Comparison of ENCODE assay signal across 8 cellular contexts in the genomic region with DNA sequence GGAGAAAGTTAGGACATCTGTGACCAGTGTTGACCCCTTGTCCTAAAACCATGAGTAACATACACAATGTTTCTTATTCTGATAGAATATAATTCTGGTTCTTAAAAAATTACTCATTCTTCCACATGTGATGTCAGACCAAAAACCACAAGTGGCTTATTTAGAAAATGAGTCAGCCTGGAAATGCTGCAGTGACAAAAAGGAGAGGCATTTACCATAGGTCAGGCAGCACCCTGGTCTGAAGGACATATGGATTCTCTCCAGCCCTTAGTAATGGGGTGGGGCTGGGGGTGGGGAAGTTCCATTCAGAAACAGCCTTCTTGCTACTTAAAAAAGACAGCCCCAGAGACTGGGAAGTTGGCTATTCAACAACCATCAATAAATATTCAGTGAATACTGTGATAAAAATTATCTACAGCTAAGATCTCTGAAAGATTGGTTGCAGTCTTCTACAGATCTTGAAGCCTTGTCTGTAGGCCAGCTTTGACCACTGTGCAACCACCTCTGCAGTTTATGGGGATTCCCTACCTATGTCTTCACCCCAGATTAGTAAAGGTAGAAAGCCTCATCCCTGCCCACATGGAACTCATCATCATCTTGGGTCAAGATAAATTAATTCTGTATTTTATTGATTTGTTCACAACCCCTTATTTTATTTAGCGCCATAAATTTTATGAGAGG. TPM values are rescaled to one million over a fixed set of nuclear protein-coding genes. Genes with fewer than 3 reads are reported as not detected.
DNase-seq lines count a peak whose midpoint lies in the region; ATAC-seq and TF ChIP-seq lines count a peak whose summit lies in the region.

No MANE protein-coding gene starts in this region.

- no peak for TF ChIP-seq EP300 in esophagus muscularis mucosa (IDR thresholded peaks at IDR 0.05)
- TF ChIP-seq EP300 in ovary (IDR thresholded peaks at IDR 0.05), result no peak

- TF ChIP-seq POLR2A in esophagus muscularis mucosa (IDR thresholded peaks at IDR 0.05; ENCODE audit: low read depth) (no peak), ovary (IDR thresholded peaks at IDR 0.05) (no peak)

- H3K36me3 ChIP-seq in RWPE2 (ENCODE audit: low read depth) (no peaks in the 10 kb centered on the region), esophagus muscularis mucosa (no peaks in the 10 kb centered on the region), skeletal muscle satellite cell (ENCODE audit: insufficient read depth, low read length) (no peaks in the 10 kb centered on the region), ovary (no peaks in the 10 kb centered on the region)

- H3K9me3 ChIP-seq in RWPE2 (ENCODE audit: severe bottlenecking) (no peaks in the 10 kb centered on the region), esophagus muscularis mucosa (no peaks in the 10 kb centered on the region), skeletal muscle satellite cell (replicated peaks; ENCODE audit: low read length) (no peaks in the 10 kb centered on the region), ovary (no peaks in the 10 kb centered on the region)

- peak; percentile 63 for ATAC-seq in Right ventricle myocardium superior (ENCODE audit: poor library complexity)
- peak; percentile 55 for ATAC-seq in HG03064 (IDR thresholded peaks at IDR 0.05; ENCODE audit: low read depth, unreplicated experiment)
- ATAC-seq in RWPE2 (ENCODE audit: low read depth), result peak; percentile 90

- H3K4me3 ChIP-seq in RWPE2 (ENCODE audit: severe bottlenecking), result no peak overlapping the region
- H3K4me3 ChIP-seq in esophagus muscularis mucosa, result no peak overlapping the region
- H3K4me3 ChIP-seq in skeletal muscle satellite cell (ENCODE audit: low read length), result peak overlapping the region; percentile 32
- H3K4me3 ChIP-seq in ovary, result no peak overlapping the region

- H3K27ac ChIP-seq in RWPE2 (ENCODE audit: poor library complexity, severe bottlenecking) (peak overlapping the region; percentile 90), esophagus muscularis mucosa (replicated peaks in 1 of 4) (peak overlapping the region in 3 of 4 donors; percentile 17 to 45 (median 39)), ovary (no peak overlapping the region)

- no peak for DNase-seq in Right ventricle myocardium superior
- DNase-seq in cardiac septum (ENCODE audit: low spot score), result no peak
- DNase-seq in RWPE2 (ENCODE audit: low spot score), result peak; percentile 82
- DNase-seq in esophagus muscularis mucosa (ENCODE audit: extremely low spot score), result peak; percentile 75
- no peak for DNase-seq in NCI-H128 (lab: John Stamatoyannopoulos, UW; ENCODE audit: unreplicated experiment)
- DNase-seq in ovary, result no peak

- TF ChIP-seq CTCF in RWPE2 (IDR thresholded peaks at IDR 0.05; ENCODE audit: poor library complexity, severe bottlenecking) (no peak), esophagus muscularis mucosa (IDR thresholded peaks at IDR 0.05) (no peak), ovary (IDR thresholded peaks at IDR 0.05) (no peak)

- peak overlapping the region; percentile 64 for H3K9ac ChIP-seq in skeletal muscle satellite cell (ENCODE audit: low read depth, low read length)

- H3K27me3 ChIP-seq in RWPE2 (ENCODE audit: insufficient read depth, poor library complexity, severe bottlenecking) (no peaks in the 10 kb centered on the region), esophagus muscularis mucosa (no peaks in the 10 kb centered on the region), skeletal muscle satellite cell (ENCODE audit: control insufficient read depth, insufficient read depth, low read length) (no peaks in the 10 kb centered on the region), ovary (no peaks in the 10 kb centered on the region)

- intact Hi-C loops in Right ventricle myocardium superior (cut with DNase I), result no loop called here
- intact Hi-C loops in cardiac septum (cut with DNase I), result no loop called here
- intact Hi-C loops in esophagus muscularis mucosa (cut with DNase I), result no loop called here
- intact Hi-C loops in ovary (cut with DNase I), result no loop called here

- peak overlapping the region; percentile 63 for H3K4me2 ChIP-seq in skeletal muscle satellite cell (ENCODE audit: low read length)

- H3K4me1 ChIP-seq in RWPE2 (ENCODE audit: insufficient read depth, poor library complexity, severe bottlenecking) (peaks cover 43% of the 10 kb centered on the region), esophagus muscularis mucosa (peaks cover 9 to 32% (median 20%) of the 10 kb centered on the region in 4 donors), skeletal muscle satellite cell (ENCODE audit: control insufficient read depth, insufficient read depth, low read length) (peaks cover 43% of the 10 kb centered on the region), ovary (ENCODE audit: insufficient read depth) (peaks cover 4% of the 10 kb centered on the region)

- 100% methylated on average over 1 of the region's 1 CpG for WGBS in esophagus muscularis mucosa
- 90 to 99% (median 96%) methylated on average over 1 of the region's 1 CpG for WGBS in ovary, 3 donors

RNA-seq across cellular contexts. Expression of a gene that starts 34.9 kb away (rescaled TPM):
- total RNA-seq in Right ventricle myocardium superior (17.4 TPM), cardiac septum (4.3 TPM), esophagus muscularis mucosa (10 to 100 TPM; 24.1 to 48.0 (median 30.5) TPM), ovary (10 to 100 TPM in 1 of 7 donors, 1 to 10 TPM in 6; 1.1 to 11.8 (median 4.2) TPM)
- 18.5 and 21.2 TPM in 2 replicates for total RNA-seq in skeletal muscle satellite cell (2012; rRNA removed)
- 1 to 10 TPM; 4.3 to 5.8 TPM for polyA plus RNA-seq in ovary

Comparison
In these comparisons a context has a peak if more than half of its experiments do, and no peak if none do; other contexts are left out.
1. DNase-seq: peak in RWPE2 (single experiment) and esophagus muscularis mucosa (single experiment); none in Right ventricle myocardium superior (single experiment), cardiac septum (single experiment), NCI-H128 (single experiment) and ovary (0 of 5).
2. H3K27ac ChIP-seq: peak in RWPE2 (single experiment) and esophagus muscularis mucosa (3 of 4); none in ovary (0 of 2).
3. Peak in every context shown above with its lines, with median percentiles within 50 percentile points of each other: ATAC-seq.